Comparison of ENCODE assay signal across 17 cellular contexts in the genomic region with DNA sequence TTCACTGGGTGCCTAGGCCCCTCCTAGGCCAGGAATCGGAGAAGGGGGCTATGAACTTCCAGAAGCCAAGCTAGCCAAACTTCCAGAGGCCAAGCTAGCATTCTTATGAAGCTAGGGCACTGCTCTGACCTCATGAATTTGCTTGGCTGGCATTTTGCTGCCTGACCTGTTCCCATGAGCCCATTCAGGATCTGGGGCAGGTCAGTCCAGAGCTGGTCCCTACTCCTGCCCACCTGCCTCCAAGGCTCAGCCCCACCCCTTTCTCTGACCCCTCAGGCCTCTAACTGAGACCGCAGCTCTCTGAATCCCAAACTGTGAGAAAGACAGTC. TPM values are rescaled to one million over a fixed set of nuclear protein-coding genes. Genes with fewer than 3 reads are reported as not detected.
A peak's percentile ranks its signal among the peaks of the same experiment; 100 is the strongest.
DNase-seq lines count a peak whose midpoint lies in the region; FAIRE-seq and TF ChIP-seq lines count a peak whose summit lies in the region.
"Had no signal": no experiment of that assay in that cellular context is flagged by ENCODE, and none has a peak within 500 bp of the region (broad histone marks: within the 10 kb centered on the region; RNA-seq: fewer than 3 reads in every experiment).

No MANE protein-coding gene starts in this region.

- H3K9me2 ChIP-seq in PC-9 (ENCODE audit: insufficient read depth) = no peaks in the 10 kb centered on the region

- peaks cover 34% of the 10 kb centered on the region for H3K79me2 ChIP-seq in astrocyte (ENCODE audit: insufficient read depth, low read length)
- H3K79me2 ChIP-seq in PC-9 (ENCODE audit: low read depth) = peaks cover 36% of the 10 kb centered on the region

- no peak overlapping the region for H3K4ac ChIP-seq in neuronal stem cell (ENCODE audit: low read length)

- H3K27ac Mint-ChIP-seq in astrocyte (ENCODE audit: unreplicated experiment) (no peak overlapping the region), progenitor cell of endocrine pancreas (no peak overlapping the region)

- FAIRE-seq in astrocyte (lab: Jason Lieb, UNC) = no peak
- FAIRE-seq: H54 had no signal

- H3K9me3 Mint-ChIP-seq in astrocyte (ENCODE audit: unreplicated experiment) (no peaks in the 10 kb centered on the region), progenitor cell of endocrine pancreas (ENCODE audit: low read depth) (no peaks in the 10 kb centered on the region)
- H3K9me3 Mint-ChIP-seq: naive B cell had no signal

- H3K18ac ChIP-seq in neuronal stem cell (ENCODE audit: low read length) = no peak overlapping the region

- DNase-seq in activated CD4-positive, CD25-positive, alpha-beta regulatory T cell treated with anti-CD3 and anti-CD28 coated beads, Interleukin-2, amount 50 U/mL, for 72 hours = peak; percentile 21
- DNase-seq in activated CD4-positive, CD25-positive, alpha-beta regulatory T cell (lab: John Stamatoyannopoulos, UW) = no peak
- DNase-seq in H7 = peak; percentile 10
- no peak for DNase-seq in astrocyte (ENCODE audit: low read depth)
- DNase-seq in neuronal stem cell (ENCODE audit: low spot score) = no peak
- no peak for DNase-seq in PC-9
- no peak for DNase-seq in GM03348 (ENCODE audit: low spot score)
- DNase-seq in progenitor cell of endocrine pancreas (ENCODE audit: low spot score, unreplicated experiment) = no peak
- DNase-seq: activated gamma-delta T cell treated with Interleukin-2 at 50 U/mL for 16 hours; effector CD8-positive, alpha-beta T cell; naive B cell; NCI-H1417 treated with DMSO at 0.1 percent for 48 hours; SW 1271; transverse colon had no signal

- no peak overlapping the region for H4K8ac ChIP-seq in neuronal stem cell (ENCODE audit: low read depth, low read length)

- no peak overlapping the region for H2AFZ ChIP-seq in astrocyte (ENCODE audit: low read depth, low read length)
- H2AFZ ChIP-seq in neuronal stem cell (ENCODE audit: low read length) = peak overlapping the region; percentile 97
- H2AFZ ChIP-seq in PC-9 = no peak overlapping the region

- H3K4me2 ChIP-seq in astrocyte (ENCODE audit: low read length) = no peak overlapping the region
- no peak overlapping the region for H3K4me2 ChIP-seq in neuronal stem cell (ENCODE audit: insufficient read depth, low read length, poor library complexity, severe bottlenecking)
- H3K4me2 ChIP-seq in PC-9 = no peak overlapping the region

- intact Hi-C loops in PC-9 (cut with micrococcal nuclease; ENCODE audit: unreplicated experiment) = loop anchor here (2.0 kb wide), 1 partner anchor 47 kb away; no protein-coding TSS in a partner anchor

- H3K4me3 Mint-ChIP-seq in astrocyte (ENCODE audit: unreplicated experiment) (peak overlapping the region; percentile 62), progenitor cell of endocrine pancreas (ENCODE audit: low read depth) (no peak overlapping the region)

- no peak overlapping the region for H2BK120ac ChIP-seq in neuronal stem cell (ENCODE audit: low read depth, low read length)

- BruUV-seq in PC-9 (replicated peaks; lab: Mats Ljungman, UMichigan) = no TSS peak

- no peak for TF ChIP-seq CTCF in astrocyte (IDR thresholded peaks at IDR 0.05; ENCODE audit: insufficient read depth, low read depth, low read length)
- no peak for TF ChIP-seq CTCF in PC-9 (conservative IDR thresholded peaks at IDR 0.05)
- TF ChIP-seq CTCF in progenitor cell of endocrine pancreas (IDR thresholded peaks at IDR 0.05; ENCODE audit: unreplicated experiment) = no peak

- H3K14ac ChIP-seq in neuronal stem cell (ENCODE audit: low read length) = peak overlapping the region; percentile 1

- H3K23ac ChIP-seq in neuronal stem cell (ENCODE audit: low read depth, low read length, poor library complexity) = no peak overlapping the region

- no peak overlapping the region for H4K91ac ChIP-seq in neuronal stem cell (ENCODE audit: low read depth, low read length, poor library complexity)

- peaks cover 9% of the 10 kb centered on the region for H3K36me3 Mint-ChIP-seq in astrocyte (ENCODE audit: low read depth, unreplicated experiment)
- H3K36me3 Mint-ChIP-seq in progenitor cell of endocrine pancreas (ENCODE audit: insufficient read depth) = peaks cover 3% of the 10 kb centered on the region

- peak overlapping the region; percentile 76 for H2BK15ac ChIP-seq in neuronal stem cell (ENCODE audit: low read length)

- H3K9me3 ChIP-seq in astrocyte (ENCODE audit: insufficient read depth, low read depth, low read length) (no peaks in the 10 kb centered on the region), neuronal stem cell (replicated peaks in 1 of 2; ENCODE audit: control insufficient read depth in 2 of 2, insufficient read depth in 1 of 2, low read depth in 1 of 2, low read length in 2 of 2) (no peaks in the 10 kb centered on the region), PC-9 (ENCODE audit: insufficient read depth, low read depth) (no peaks in the 10 kb centered on the region)
- H3K9me3 ChIP-seq: heart left ventricle, prostate gland, transverse colon had no signal

- CTCF ChIA-PET in PC-9 (lab: Charles Lee) = interaction anchor here (0.6 to 1.6 kb wide), 3 partner anchors 11 to 30 kb away, joined by 3 read pairs; no protein-coding TSS in a partner anchor

- H3K79me1 ChIP-seq in neuronal stem cell (ENCODE audit: low read depth, low read length) = peaks cover 11% of the 10 kb centered on the region

- no peak overlapping the region for H3K9ac ChIP-seq in astrocyte (ENCODE audit: low read length)
- no peak overlapping the region for H3K9ac ChIP-seq in neuronal stem cell (ENCODE audit: low read depth, low read length, poor library complexity)

- H4K20me1 ChIP-seq in astrocyte (ENCODE audit: insufficient read depth, low read length) (peaks cover 28% of the 10 kb centered on the region), PC-9 (ENCODE audit: insufficient read depth) (peaks cover 29% of the 10 kb centered on the region)

- H3K27me3 ChIP-seq in H7 (ENCODE audit: control insufficient read depth, insufficient read depth, low read length) (no peaks in the 10 kb centered on the region), astrocyte (ENCODE audit: insufficient read depth, low read length) (no peaks in the 10 kb centered on the region), neuronal stem cell (ENCODE audit: control insufficient read depth in 3 of 3, insufficient read depth in 3 of 3, low read depth in 1 of 3, low read length in 3 of 3) (peaks cover 0 to 15% (median 0%) of the 10 kb centered on the region in 3 experiments), PC-9 (ENCODE audit: insufficient read depth, low read depth) (no peaks in the 10 kb centered on the region)
- H3K27me3 ChIP-seq: heart left ventricle, transverse colon had no signal

- H3K27ac ChIP-seq in astrocyte (ENCODE audit: low read depth, low read length) (no peak overlapping the region), neuronal stem cell (replicated peaks; ENCODE audit: low read length) (no peak overlapping the region), PC-9 (no peak overlapping the region)
- H3K27ac ChIP-seq: prostate gland, transverse colon had no signal

- H3K36me3 ChIP-seq in H7 (replicated peaks; ENCODE audit: control insufficient read depth, insufficient read depth, low read length) (peaks cover 19% of the 10 kb centered on the region), astrocyte (ENCODE audit: insufficient read depth, low read length) (peaks cover 6% of the 10 kb centered on the region), neuronal stem cell (replicated peaks in 1 of 2; ENCODE audit: control insufficient read depth in 2 of 2, insufficient read depth in 2 of 2, low read length in 2 of 2) (peaks cover 18 to 26% of the 10 kb centered on the region in 2 donors), PC-9 (ENCODE audit: low read depth) (peaks cover 25% of the 10 kb centered on the region)
- H3K36me3 ChIP-seq: prostate gland had no signal

- H3K27me3 Mint-ChIP-seq in astrocyte (ENCODE audit: low read depth, unreplicated experiment) (peaks cover 15% of the 10 kb centered on the region), progenitor cell of endocrine pancreas (peaks cover 3% of the 10 kb centered on the region)
- H3K27me3 Mint-ChIP-seq: naive B cell had no signal

- H2AK5ac ChIP-seq in neuronal stem cell (ENCODE audit: low read depth, low read length) = peak overlapping the region; percentile 42

- H3K4me3 ChIP-seq in H7 (ENCODE audit: insufficient read depth, low read depth, low read length) (no peak overlapping the region), astrocyte (ENCODE audit: insufficient read depth, low read depth, low read length) (no peak overlapping the region), neuronal stem cell (ENCODE audit: low read length in 2 of 2) (no peak overlapping the region), PC-9 (no peak overlapping the region)
- H3K4me3 ChIP-seq: heart left ventricle, prostate gland, transverse colon had no signal

- H3K4me1 ChIP-seq in astrocyte (ENCODE audit: insufficient read depth, low read length) (peaks cover 19% of the 10 kb centered on the region), neuronal stem cell (ENCODE audit: control insufficient read depth in 2 of 2, insufficient read depth in 1 of 2, low read depth in 1 of 2, low read length in 2 of 2) (peaks cover 14% of the 10 kb centered on the region in 2 donors), PC-9 (replicated peaks; ENCODE audit: insufficient read depth) (peaks cover 29% of the 10 kb centered on the region)
- H3K4me1 ChIP-seq: prostate gland had no signal

- H3F3A ChIP-seq in PC-9 (ENCODE audit: insufficient read depth, low read depth) = peaks cover 9% of the 10 kb centered on the region; the same call in 1 of the 2 replicates

- no peak overlapping the region for H2BK12ac ChIP-seq in neuronal stem cell (ENCODE audit: low read length)

- no CpG with 5 or more reads among the region's 2 CpGs for WGBS in neuronal stem cell (ENCODE audit: extremely low coverage in 2 of 2, insufficient read length in 2 of 2, insufficient replicate concordance in 1 of 2), 2 donors

- H3K4me1 Mint-ChIP-seq in astrocyte (ENCODE audit: low read depth, unreplicated experiment) (peaks cover 2% of the 10 kb centered on the region), progenitor cell of endocrine pancreas (ENCODE audit: low read depth) (peaks cover 16% of the 10 kb centered on the region)

- POLR2A ChIA-PET in PC-9 (lab: Charles Lee; ENCODE audit: unreplicated experiment) = no interaction called here

- no peak overlapping the region for H2BK5ac ChIP-seq in neuronal stem cell (ENCODE audit: low read length)

RNA-seq across cellular contexts. Expression of a gene that starts 1.3 kb away (rescaled TPM):
- 78.6 and 87.5 TPM in 2 replicates for total RNA-seq in H7 (2014; rRNA removed; shearing (Covaris generic))
- 25.3 and 31.7 TPM in 2 replicates for total RNA-seq in astrocyte
- polyA plus RNA-seq in neuronal stem cell (2013, experiment 1 of 2) = 42.1 TPM
- 42.3 TPM for polyA plus RNA-seq in neuronal stem cell (2013, experiment 2 of 2)
- total RNA-seq in PC-9 (2021) = 171 and 203 TPM in 2 replicates
- total RNA-seq in progenitor cell of endocrine pancreas = 35.9 and 37.1 TPM in 2 replicates

Comparison
In these comparisons a context has a peak if more than half of its experiments do, and no peak if none do; other contexts are left out.
1. DNase-seq: peak in activated CD4-positive, CD25-positive, alpha-beta regulatory T cell treated with anti-CD3 and anti-CD28 coated beads, Interleukin-2, amount 50 U/mL, for 72 hours (single experiment) and H7 (single experiment); none in activated CD4-positive, CD25-positive, alpha-beta regulatory T cell (0 of 4), astrocyte (single experiment), neuronal stem cell (single experiment), PC-9 (0 of 2), GM03348 (single experiment) and progenitor cell of endocrine pancreas (single experiment).